ENCODE assay signal across 1 cellular context in genomic region chr6:99422912-99423311, GRCh38.
TF ChIP-seq lines count a peak whose summit lies in the region.

No MANE protein-coding gene starts in this region.

TF ChIP-seq in WTC11, 78 proteins besides CTCF, POLR2A, EP300 and RAD21 (continued from another document):
- TF ChIP-seq STAT6 (CRISPR knock-in tag; conservative IDR thresholded peaks at IDR 0.05; ENCODE audit: low read depth) (no peak), ZNF219 (CRISPR knock-in tag; IDR thresholded peaks at IDR 0.05; ENCODE audit: borderline replicate concordance) (no peak), ZNF423 (CRISPR knock-in tag; IDR thresholded peaks at IDR 0.05) (no peak), CDX4 (CRISPR knock-in tag; IDR thresholded peaks at IDR 0.05; ENCODE audit: borderline replicate concordance) (no peak), TEAD1 (CRISPR knock-in tag; IDR thresholded peaks at IDR 0.05) (no peak), GTF2I (CRISPR knock-in tag; conservative IDR thresholded peaks at IDR 0.05) (no peak)
TF ChIP-seq in WTC11: peak in this region for 0.
